10 cellular contexts compared by ENCODE assay signal in genomic region chr15:85142324-85142723, GRCh38.
A peak's percentile ranks its signal among the peaks of the same experiment; 100 is the strongest.
DNase-seq lines count a peak whose midpoint lies in the region; ATAC-seq lines count a peak whose summit lies in the region.
"Had no signal": no experiment of that assay in that cellular context is flagged by ENCODE, and none has a peak within 500 bp of the region (broad histone marks: within the 10 kb centered on the region; RNA-seq: fewer than 3 reads in every experiment).

No MANE protein-coding gene starts in this region.

- DNase-seq in DMS 273 (lab: John Stamatoyannopoulos, UW; ENCODE audit: unreplicated experiment) (peak; percentile 18), DMS 273 treated with DMSO at 0.1 percent for 48 hours (lab: John Stamatoyannopoulos, UW) (no peak), SW 1271 (lab: John Stamatoyannopoulos, UW) (peak; percentile 28 to 62), fibroblast of the conjunctiva (ENCODE audit: low read depth) (peak; percentile 21), stromal cell of bone marrow (ENCODE audit: low read depth) (peak; percentile 41), sciatic nerve (ENCODE audit: low spot score) (no peak), COR-L47 (lab: John Stamatoyannopoulos, UW) (no peak)
- DNase-seq: amygdala, DMS79 treated with DMSO at 0.1 percent for 48 hours had no signal

- ATAC-seq in HG03097 (IDR thresholded peaks at IDR 0.05; ENCODE audit: low FRiP score, unreplicated experiment) = no peak
- ATAC-seq in sciatic nerve = no peak

- intact Hi-C loops in sciatic nerve (cut with DNase I) = no loop called here

Comparison
In these comparisons a context has a peak if more than half of its experiments do, and no peak if none do; other contexts are left out.
1. DNase-seq: peak in DMS 273 (single experiment), SW 1271 (2 of 2), fibroblast of the conjunctiva (single experiment) and stromal cell of bone marrow (single experiment); none in DMS 273 treated with DMSO at 0.1 percent for 48 hours (single experiment), sciatic nerve (single experiment) and COR-L47 (single experiment).